ENCODE assay signal across 1 cellular context in genomic region chr17:8965394-8966168, GRCh38.
TF ChIP-seq lines count a peak whose summit lies in the region.

Gene PIK3R5, minus strand, starts transcription at chr17:8965707. Its CDS starts 54,213 bp downstream, at chr17:8911494.

TF ChIP-seq in GM12878, 131 proteins besides CTCF, POLR2A, EP300 and RAD21 (continued from another document and continues in another):
- no peak for TF ChIP-seq CUX1 (IDR thresholded peaks at IDR 0.05; ENCODE audit: insufficient replicate concordance, low read depth, low read length)
- no peak for TF ChIP-seq NR2C1 (IDR thresholded peaks at IDR 0.05)
- no peak for TF ChIP-seq ZNF207 (IDR thresholded peaks at IDR 0.05; ENCODE audit: borderline replicate concordance)
- peak; percentile 30; the same call in 1 of the 3 replicates for TF ChIP-seq POU2F2 (IDR thresholded peaks at IDR 0.05; ENCODE audit: borderline replicate concordance, low read depth, low read length)
- no peak for TF ChIP-seq HDAC2 (IDR thresholded peaks at IDR 0.05)
- peak in 1 of 2 experiments; percentile 21; a peak in 1 of 3 replicates for TF ChIP-seq EGR1 (IDR thresholded peaks at IDR 0.05; ENCODE audit: borderline replicate concordance in 1 of 2, low read depth in 2 of 2, low read length in 2 of 2)
- TF ChIP-seq WRNIP1 (IDR thresholded peaks at IDR 0.05; ENCODE audit: borderline replicate concordance, low read depth, low read length): no peak
- TF ChIP-seq RELA (IDR thresholded peaks at IDR 0.05; ENCODE audit: borderline replicate concordance, partially characterized antibody): no peak
- TF ChIP-seq BRCA1 (IDR thresholded peaks at IDR 0.05; ENCODE audit: low read depth, low read length): no peak
- TF ChIP-seq IKZF2 (IDR thresholded peaks at IDR 0.05): no peak
- TF ChIP-seq BCL3 (IDR thresholded peaks at IDR 0.05; ENCODE audit: borderline replicate concordance, insufficient read depth, low read depth, low read length, poor library complexity, severe bottlenecking): no peak
- no peak for TF ChIP-seq BMI1 (IDR thresholded peaks at IDR 0.05; ENCODE audit: borderline replicate concordance)
- TF ChIP-seq IKZF1 (conservative IDR thresholded peaks at IDR 0.05): 0 out of 2 replicates have a peak, but pooled peaks have one; percentile 60
- no peak for TF ChIP-seq MTA2 (IDR thresholded peaks at IDR 0.05; ENCODE audit: low read depth)
- no peak for TF ChIP-seq RBBP5 (conservative IDR thresholded peaks at IDR 0.05)
- peak; percentile 33; the same call in 1 of the 2 replicates for TF ChIP-seq CREB1 (IDR thresholded peaks at IDR 0.05; ENCODE audit: low read depth)
- no peak for TF ChIP-seq NFXL1 (IDR thresholded peaks at IDR 0.05; ENCODE audit: borderline replicate concordance)
- TF ChIP-seq SUPT20H (IDR thresholded peaks at IDR 0.05; ENCODE audit: borderline replicate concordance, control insufficient read depth, low read depth, low read length): no peak
- peak; percentile 70; the same call in 1 of the 2 replicates for TF ChIP-seq ZNF384 (IDR thresholded peaks at IDR 0.05; ENCODE audit: borderline replicate concordance, low read depth, low read length)
- no peak for TF ChIP-seq NKRF (conservative IDR thresholded peaks at IDR 0.05)
- TF ChIP-seq SMC3 (IDR thresholded peaks at IDR 0.05; ENCODE audit: borderline replicate concordance, low read length): no peak
- TF ChIP-seq ATF2 (IDR thresholded peaks at IDR 0.05; ENCODE audit: low read length): no peak
- no peak for TF ChIP-seq PML (IDR thresholded peaks at IDR 0.05; ENCODE audit: low read length)
- no peak for TF ChIP-seq ZBTB11 (CRISPR knock-in tag; IDR thresholded peaks at IDR 0.05)
- TF ChIP-seq MLLT1 (IDR thresholded peaks at IDR 0.05): peak; percentile 55; the same call in 1 of the 2 replicates
- no peak for TF ChIP-seq MEF2A (IDR thresholded peaks at IDR 0.05; ENCODE audit: insufficient read depth, low read depth, low read length)
- no peak for TF ChIP-seq ZBTB40 (IDR thresholded peaks at IDR 0.05; ENCODE audit: borderline replicate concordance)
- TF ChIP-seq TBL1XR1 (IDR thresholded peaks at IDR 0.05; ENCODE audit: low read depth, low read length): no peak
- no peak for TF ChIP-seq USF1 (IDR thresholded peaks at IDR 0.05; ENCODE audit: borderline replicate concordance, extremely low read length, insufficient read depth, low read depth, low read length)
- TF ChIP-seq ELK1 (IDR thresholded peaks at IDR 0.05; ENCODE audit: low read depth, low read length): no peak
- TF ChIP-seq POLR2AphosphoS5 (IDR thresholded peaks at IDR 0.05; ENCODE audit: low read length): peak; percentile 22; the same call in 1 of the 2 replicates
- no peak for TF ChIP-seq USF2 (IDR thresholded peaks at IDR 0.05; ENCODE audit: borderline replicate concordance, low read depth, low read length)
- TF ChIP-seq ESRRA (IDR thresholded peaks at IDR 0.05; ENCODE audit: low read length): no peak
- no peak for TF ChIP-seq RFX5 (IDR thresholded peaks at IDR 0.05; ENCODE audit: low read depth, low read length)
